Comparison of ENCODE assay signal across 8 cellular contexts in the genomic region with DNA sequence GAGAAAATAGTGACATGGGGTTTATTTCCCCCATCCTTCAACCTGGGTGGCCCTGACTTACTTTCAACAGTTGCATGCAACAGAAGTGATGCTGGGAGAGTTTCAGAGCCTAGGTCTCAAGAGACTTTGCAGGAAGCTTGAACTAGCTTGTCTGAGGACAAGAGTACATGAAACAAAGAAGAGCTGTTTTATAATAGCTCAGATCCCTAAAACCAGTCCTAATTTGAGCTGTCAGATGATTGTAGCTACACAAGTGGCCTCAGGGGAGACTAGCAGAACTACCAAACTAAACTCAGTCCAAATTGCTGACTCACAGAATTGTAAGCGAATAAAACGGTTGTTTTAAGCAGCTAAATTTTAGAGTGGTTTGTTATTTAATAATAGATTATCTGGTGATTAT. TPM values are rescaled to one million over a fixed set of nuclear protein-coding genes. Genes with fewer than 3 reads are reported as not detected.
DNase-seq lines count a peak whose midpoint lies in the region; ATAC-seq lines count a peak whose summit lies in the region.

No MANE protein-coding gene starts in this region.

- no peaks in the 10 kb centered on the region for H3K9me3 Mint-ChIP-seq in T-helper 2 cell treated with Interferon-gamma antibody and Interleukin-4, amounts not matched to agents 5 μg/mL and 100 μg/mL, for 36 hours

- no peaks in the 10 kb centered on the region for H3K79me1 ChIP-seq in trophoblast cell (ENCODE audit: low read length)

- ATAC-seq in GM18870 (IDR thresholded peaks at IDR 0.05; ENCODE audit: unreplicated experiment) (peak; percentile 93), HG02840 (IDR thresholded peaks at IDR 0.05; ENCODE audit: low FRiP score, unreplicated experiment) (peak; percentile 95)

- no peak overlapping the region for H3K4me2 ChIP-seq in trophoblast cell (ENCODE audit: low read length)

- no peak overlapping the region for H4K8ac ChIP-seq in trophoblast cell (ENCODE audit: low read depth, low read length)

- peaks cover 16% of the 10 kb centered on the region for H3K4me1 Mint-ChIP-seq in T-helper 2 cell treated with Interferon-gamma antibody and Interleukin-4, amounts not matched to agents 5 μg/mL and 100 μg/mL, for 36 hours (ENCODE audit: low read depth)

- no peak overlapping the region for H2BK120ac ChIP-seq in trophoblast cell (ENCODE audit: insufficient read depth, low read length, poor library complexity)

- no peak overlapping the region for H3K23ac ChIP-seq in trophoblast cell (ENCODE audit: low read length)

- H3K14ac ChIP-seq in trophoblast cell (ENCODE audit: low read length): no peak overlapping the region

- H3K36me3 ChIP-seq in trophoblast cell (ENCODE audit: control insufficient read depth in 1 of 2, insufficient read depth in 2 of 2, low read length in 2 of 2): no peaks in the 10 kb centered on the region

- no peak overlapping the region for H2BK5ac ChIP-seq in trophoblast cell (ENCODE audit: low read depth, low read length, poor library complexity)

- H3K9ac ChIP-seq in trophoblast cell (ENCODE audit: low read length): no peak overlapping the region

- peak; percentile 45 for DNase-seq in NCI-H446 treated with DMSO at 0.1 percent for 48 hours (lab: John Stamatoyannopoulos, UW)
- no peak for DNase-seq in trophoblast cell
- DNase-seq in activated T-cell treated with anti-CD3 and anti-CD28 coated beads for 4 hours: no peak
- no peak for DNase-seq in NCI-H1694 (lab: John Stamatoyannopoulos, UW)
- DNase-seq in amygdala (lab: John Stamatoyannopoulos, UW): no peak
- no peak for DNase-seq in T-helper 2 cell treated with Interferon-gamma antibody and Interleukin-4, amounts not matched to agents 5 μg/mL and 100 μg/mL, for 36 hours (ENCODE audit: low spot score)

- H2AK5ac ChIP-seq in trophoblast cell (ENCODE audit: low read length): no peak overlapping the region

- peaks cover 3% of the 10 kb centered on the region for H3K79me2 ChIP-seq in trophoblast cell (ENCODE audit: control insufficient read depth, insufficient read depth, low read length, poor library complexity)

- no peak overlapping the region for H2AFZ ChIP-seq in trophoblast cell (ENCODE audit: insufficient read depth, low read length, poor library complexity)

- no peaks in the 10 kb centered on the region for H3K27me3 ChIP-seq in trophoblast cell (ENCODE audit: insufficient read depth, low read length)

- H3K9me3 ChIP-seq in trophoblast cell (ENCODE audit: insufficient read depth, low read depth, low read length): no peaks in the 10 kb centered on the region

- H3K18ac ChIP-seq in trophoblast cell (ENCODE audit: low read length): no peak overlapping the region

- no peak overlapping the region for H3K4me3 ChIP-seq in trophoblast cell (ENCODE audit: low read depth, low read length)

- no peak overlapping the region for H4K91ac ChIP-seq in trophoblast cell (ENCODE audit: low read depth, low read length)

- WGBS in trophoblast cell (ENCODE audit: extremely low coverage, insufficient coverage, insufficient read length): no CpG with 5 or more reads among the region's 2 CpGs

- peaks cover 21% of the 10 kb centered on the region for H3K36me3 Mint-ChIP-seq in T-helper 2 cell treated with Interferon-gamma antibody and Interleukin-4, amounts not matched to agents 5 μg/mL and 100 μg/mL, for 36 hours (ENCODE audit: low read depth)

- no peak overlapping the region for H3K27ac ChIP-seq in trophoblast cell (ENCODE audit: low read depth, low read length)

- no peak overlapping the region for H3K4me3 Mint-ChIP-seq in T-helper 2 cell treated with Interferon-gamma antibody and Interleukin-4, amounts not matched to agents 5 μg/mL and 100 μg/mL, for 36 hours

- no peak overlapping the region for H2BK12ac ChIP-seq in trophoblast cell (ENCODE audit: low read length)

- no peaks in the 10 kb centered on the region for H3K27me3 Mint-ChIP-seq in T-helper 2 cell treated with Interferon-gamma antibody and Interleukin-4, amounts not matched to agents 5 μg/mL and 100 μg/mL, for 36 hours (ENCODE audit: low read depth)

- peak overlapping the region; percentile 75 for H3K4ac ChIP-seq in trophoblast cell (ENCODE audit: low read depth, low read length)

- H4K12ac ChIP-seq in trophoblast cell (ENCODE audit: low read depth, low read length): no peak overlapping the region

- no peak overlapping the region for H3K27ac Mint-ChIP-seq in T-helper 2 cell treated with Interferon-gamma antibody and Interleukin-4, amounts not matched to agents 5 μg/mL and 100 μg/mL, for 36 hours

- no peaks in the 10 kb centered on the region for H3K4me1 ChIP-seq in trophoblast cell (ENCODE audit: control insufficient read depth in 1 of 2, insufficient read depth in 2 of 2, low read length in 2 of 2)

RNA-seq across cellular contexts. Expression of gene RC3H1, which starts 17.1 kb away (rescaled TPM):
- polyA plus RNA-seq in trophoblast cell (2013): 15.5 and 15.7 TPM in 2 replicates
